In the genomic region with DNA sequence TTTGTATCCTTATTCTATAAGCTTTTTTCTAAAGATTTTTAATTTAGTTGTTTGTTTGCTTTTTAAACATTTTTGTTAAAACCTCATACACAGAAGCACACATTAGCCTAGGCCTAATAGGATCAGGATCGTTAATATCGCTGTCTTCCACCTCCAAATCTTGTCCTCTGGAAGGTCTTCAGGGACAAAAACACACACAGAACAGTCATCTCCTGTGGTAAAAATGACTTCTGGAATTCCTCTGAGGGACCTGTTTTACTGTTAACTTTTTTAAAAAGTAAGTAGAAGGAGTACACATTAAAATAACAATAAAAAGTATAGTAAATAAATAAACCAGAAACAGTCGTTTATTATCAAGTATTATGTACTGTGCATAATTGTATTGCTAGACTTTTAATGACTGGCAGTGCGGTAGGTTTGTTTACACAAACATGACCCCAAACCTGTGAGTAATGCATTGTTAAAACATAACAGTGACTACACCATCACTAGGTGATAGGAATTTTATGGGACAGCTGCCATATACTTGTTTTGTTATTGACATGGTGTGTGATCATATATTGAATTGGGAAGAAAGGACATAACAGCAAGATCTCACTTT, we compare ENCODE assay signal across 17 cellular contexts.
A peak's percentile ranks its signal among the peaks of the same experiment; 100 is the strongest.
DNase-seq lines count a peak whose midpoint lies in the region; TF ChIP-seq lines count a peak whose summit lies in the region.
"Had no signal": no experiment of that assay in that cellular context is flagged by ENCODE, and none has a peak within 500 bp of the region (broad histone marks: within the 10 kb centered on the region; RNA-seq: fewer than 3 reads in every experiment).

No MANE protein-coding gene starts in this region.

- in situ Hi-C loops in brain microvascular endothelial cell (cut with HindIII; ENCODE audit: low pct_ligation_motif_present, low sequenced_read_pairs): no loop called here

- H3K23ac ChIP-seq in mesenchymal stem cell (ENCODE audit: low read length in 2 of 2): no peak overlapping the region

- no peak overlapping the region for H2BK120ac ChIP-seq in mesenchymal stem cell (ENCODE audit: low read depth, low read length)

- no peak overlapping the region for H3K14ac ChIP-seq in mesenchymal stem cell (ENCODE audit: low read length in 2 of 2)

- H3K27me3 ChIP-seq in brain microvascular endothelial cell (replicated peaks) (no peaks in the 10 kb centered on the region), mesenchymal stem cell (ENCODE audit: control insufficient read depth in 1 of 2, insufficient read depth in 1 of 2, low read length in 2 of 2) (no peaks in the 10 kb centered on the region), thyroid gland (no peaks in the 10 kb centered on the region)
- H3K27me3 ChIP-seq: body of pancreas, left lung had no signal

- no peak overlapping the region for H2BK15ac ChIP-seq in mesenchymal stem cell (ENCODE audit: low read depth, poor library complexity, severe bottlenecking)

- H3K9me3 ChIP-seq in mesenchymal stem cell (ENCODE audit: control insufficient read depth, low read length): no peaks in the 10 kb centered on the region
- no peaks in the 10 kb centered on the region for H3K9me3 ChIP-seq in thyroid gland
- H3K9me3 ChIP-seq: body of pancreas, left lung had no signal

- TF ChIP-seq POLR2A in thyroid gland (IDR thresholded peaks at IDR 0.05): no peak

- H3K27ac ChIP-seq in brain microvascular endothelial cell: no peak overlapping the region
- no peak overlapping the region for H3K27ac ChIP-seq in mesenchymal stem cell (ENCODE audit: low read length, poor library complexity, severe bottlenecking)
- H3K27ac ChIP-seq in thyroid gland: no peak overlapping the region
- H3K27ac ChIP-seq: body of pancreas, left lung had no signal

- intact Hi-C loops in thyroid gland (cut with DNase I): no loop called here

- H3K36me3 ChIP-seq in brain microvascular endothelial cell (replicated peaks) (no peaks in the 10 kb centered on the region), mesenchymal stem cell (ENCODE audit: control insufficient read depth in 1 of 2, insufficient read depth in 2 of 2, low read depth in 1 of 2, low read length in 2 of 2) (peaks cover 0 to 3% of the 10 kb centered on the region in 2 experiments), thyroid gland (no peaks in the 10 kb centered on the region)
- H3K36me3 ChIP-seq: left lung had no signal

- H4K91ac ChIP-seq in mesenchymal stem cell (ENCODE audit: low read length): no peak overlapping the region

- H2AK5ac ChIP-seq in mesenchymal stem cell (ENCODE audit: low read length, severe bottlenecking): no peak overlapping the region

- no peak overlapping the region for H2BK12ac ChIP-seq in mesenchymal stem cell (ENCODE audit: low read length in 2 of 2)

- DNase-seq in EL: peak; percentile 45
- DNase-seq in LNCaP clone FGC (ENCODE audit: low read depth): peak; percentile 86
- peak; percentile 38 for DNase-seq in brain microvascular endothelial cell
- peak; percentile 42 for DNase-seq in mesenchymal stem cell
- no peak for DNase-seq in dedifferentiated amniotic fluid mesenchymal stem cell (ENCODE audit: extremely low spot score)
- no peak for DNase-seq in thyroid gland
- no peak for DNase-seq in DMS 273 treated with DMSO at 0.1 percent for 48 hours (lab: John Stamatoyannopoulos, UW)
- DNase-seq in NCI-H2107 treated with DMSO at 0.1 percent for 48 hours (lab: John Stamatoyannopoulos, UW; ENCODE audit: unreplicated experiment): no peak
- DNase-seq: activated CD4-positive, alpha-beta T cell treated with anti-CD3 and anti-CD28 coated beads for 36 hours; activated naive CD4-positive, alpha-beta T cell treated with anti-CD3 and anti-CD28 coated beads for 36 hours; AML-193; body of pancreas; Kasumi-1; left lung; NCI-H146; NCI-H345; T1000 had no signal

- H4K8ac ChIP-seq in mesenchymal stem cell (ENCODE audit: low read length): no peak overlapping the region

- peak overlapping the region in 1 of 2 experiments; percentile 62 for H3K18ac ChIP-seq in mesenchymal stem cell (ENCODE audit: low read depth in 1 of 2, low read length in 2 of 2)

- H3K4me3 ChIP-seq in LNCaP clone FGC (ENCODE audit: low read depth, low read length) (no peak overlapping the region), brain microvascular endothelial cell (ENCODE audit: low read depth, low read length) (no peak overlapping the region), mesenchymal stem cell (ENCODE audit: insufficient read depth in 1 of 2, low read depth in 1 of 2, low read length in 2 of 2) (no peak overlapping the region), thyroid gland (replicated peaks in 1 of 3) (no peak overlapping the region)
- H3K4me3 ChIP-seq: body of pancreas, left lung had no signal

- H2BK5ac ChIP-seq in mesenchymal stem cell (ENCODE audit: low read depth, low read length, poor library complexity, severe bottlenecking): no peak overlapping the region

- H3K4ac ChIP-seq in mesenchymal stem cell (ENCODE audit: low read depth in 1 of 2, low read length in 2 of 2): no peak overlapping the region

- no peak for TF ChIP-seq CTCF in LNCaP clone FGC (IDR thresholded peaks at IDR 0.05; ENCODE audit: control insufficient read depth, extremely low read depth, insufficient read depth)
- TF ChIP-seq CTCF in brain microvascular endothelial cell (IDR thresholded peaks at IDR 0.05; ENCODE audit: low read depth, low read length, missing control alignments): no peak
- no peak for TF ChIP-seq CTCF in thyroid gland (IDR thresholded peaks at IDR 0.05)

- WGBS in mesenchymal stem cell: 49% methylated on average over 3 of the region's 4 CpGs
- WGBS in thyroid gland, 2 donors: 87 to 88% methylated on average over 4 of the region's 4 CpGs

- peaks cover 6% of the 10 kb centered on the region for H3K79me1 ChIP-seq in mesenchymal stem cell (replicated peaks; ENCODE audit: low read length, poor library complexity, severe bottlenecking)

- no peak overlapping the region for H2AFZ ChIP-seq in mesenchymal stem cell (ENCODE audit: low read depth, low read length)

- no peak overlapping the region for H3K9ac ChIP-seq in mesenchymal stem cell (ENCODE audit: low read length)

- H3K4me1 ChIP-seq in mesenchymal stem cell (ENCODE audit: control insufficient read depth, insufficient read depth, low read depth, low read length) (no peaks in the 10 kb centered on the region), thyroid gland (no peaks in the 10 kb centered on the region)
- H3K4me1 ChIP-seq: body of pancreas, left lung had no signal

- no peak overlapping the region for H3K4me2 ChIP-seq in mesenchymal stem cell (ENCODE audit: low read length, poor library complexity, severe bottlenecking)

Comparison
In these comparisons a context has a peak if more than half of its experiments do, and no peak if none do; other contexts are left out.
1. DNase-seq: peak in EL (single experiment), LNCaP clone FGC (single experiment), brain microvascular endothelial cell (single experiment) and mesenchymal stem cell (single experiment); none in dedifferentiated amniotic fluid mesenchymal stem cell (single experiment), thyroid gland (0 of 2), DMS 273 treated with DMSO at 0.1 percent for 48 hours (single experiment) and NCI-H2107 treated with DMSO at 0.1 percent for 48 hours (single experiment).